1 cellular context compared by ENCODE assay signal in the genomic region with DNA sequence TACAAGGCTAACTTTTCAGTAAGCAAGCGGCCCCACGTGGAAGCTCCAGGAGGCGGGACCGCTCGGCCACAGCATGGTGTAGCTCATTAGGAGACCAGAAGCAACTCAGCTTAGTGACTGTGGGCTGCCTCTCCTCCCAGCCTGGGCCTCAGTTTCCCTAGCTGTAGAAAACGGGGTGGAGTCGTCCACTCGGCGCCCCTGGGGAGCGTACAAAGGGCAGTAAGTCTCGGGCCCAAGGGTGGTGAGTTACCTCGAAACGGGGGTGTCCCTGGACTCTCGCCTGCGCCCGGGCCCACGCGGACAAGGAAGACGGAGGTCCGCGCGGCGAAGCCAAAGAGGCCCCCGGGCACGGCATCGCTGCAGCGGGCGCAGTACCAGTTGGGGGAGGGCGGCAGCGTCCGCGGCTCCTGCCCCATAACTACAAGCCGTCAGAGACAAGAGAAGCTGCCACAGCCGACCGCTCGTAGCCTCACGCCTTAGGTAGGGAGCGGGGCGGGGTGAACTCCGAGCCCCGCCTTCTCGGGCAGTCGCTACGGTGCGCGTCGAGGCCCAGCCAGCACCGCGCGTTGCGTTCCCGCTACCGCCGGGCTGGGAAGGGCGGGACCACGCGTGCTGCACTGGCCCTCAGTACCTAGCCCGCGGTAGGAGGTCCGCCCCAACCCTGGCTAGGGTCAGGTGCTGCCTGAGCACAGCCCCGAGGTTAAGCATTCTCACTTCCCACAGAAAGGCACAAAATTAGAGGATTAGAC.
TF ChIP-seq lines count a peak whose summit lies in the region.

Gene GEMIN5, minus strand, starts transcription at position 494 of the 749 bp plus-strand sequence. Its CDS starts 78 bp downstream, at position 416.

TF ChIP-seq in HepG2, 621 proteins besides CTCF, POLR2A, EP300 and RAD21 (continued from another document and continues in another):
- TF ChIP-seq, protein P1, sequence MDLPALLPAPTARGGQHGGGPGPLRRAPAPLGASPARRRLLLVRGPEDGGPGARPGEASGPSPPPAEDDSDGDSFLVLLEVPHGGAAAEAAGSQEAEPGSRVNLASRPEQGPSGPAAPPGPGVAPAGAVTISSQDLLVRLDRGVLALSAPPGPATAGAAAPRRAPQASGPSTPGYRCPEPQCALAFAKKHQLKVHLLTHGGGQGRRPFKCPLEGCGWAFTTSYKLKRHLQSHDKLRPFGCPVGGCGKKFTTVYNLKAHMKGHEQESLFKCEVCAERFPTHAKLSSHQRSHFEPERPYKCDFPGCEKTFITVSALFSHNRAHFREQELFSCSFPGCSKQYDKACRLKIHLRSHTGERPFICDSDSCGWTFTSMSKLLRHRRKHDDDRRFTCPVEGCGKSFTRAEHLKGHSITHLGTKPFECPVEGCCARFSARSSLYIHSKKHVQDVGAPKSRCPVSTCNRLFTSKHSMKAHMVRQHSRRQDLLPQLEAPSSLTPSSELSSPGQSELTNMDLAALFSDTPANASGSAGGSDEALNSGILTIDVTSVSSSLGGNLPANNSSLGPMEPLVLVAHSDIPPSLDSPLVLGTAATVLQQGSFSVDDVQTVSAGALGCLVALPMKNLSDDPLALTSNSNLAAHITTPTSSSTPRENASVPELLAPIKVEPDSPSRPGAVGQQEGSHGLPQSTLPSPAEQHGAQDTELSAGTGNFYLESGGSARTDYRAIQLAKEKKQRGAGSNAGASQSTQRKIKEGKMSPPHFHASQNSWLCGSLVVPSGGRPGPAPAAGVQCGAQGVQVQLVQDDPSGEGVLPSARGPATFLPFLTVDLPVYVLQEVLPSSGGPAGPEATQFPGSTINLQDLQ (CRISPR knock-in tag; IDR thresholded peaks at IDR 0.05): peak; percentile 89; the same call in 1 of the 2 replicates
- no peak for TF ChIP-seq ZNF780A (CRISPR knock-in tag; IDR thresholded peaks at IDR 0.05)
- TF ChIP-seq NBN (conservative IDR thresholded peaks at IDR 0.05): no peak
- TF ChIP-seq RARA (CRISPR knock-in tag; IDR thresholded peaks at IDR 0.05): peak; percentile 60; the same call in 1 of the 2 replicates
- no peak for TF ChIP-seq FIP1L1 (IDR thresholded peaks at IDR 0.05; ENCODE audit: borderline replicate concordance, insufficient read depth, low read depth, low read length)
- TF ChIP-seq, protein P2, sequence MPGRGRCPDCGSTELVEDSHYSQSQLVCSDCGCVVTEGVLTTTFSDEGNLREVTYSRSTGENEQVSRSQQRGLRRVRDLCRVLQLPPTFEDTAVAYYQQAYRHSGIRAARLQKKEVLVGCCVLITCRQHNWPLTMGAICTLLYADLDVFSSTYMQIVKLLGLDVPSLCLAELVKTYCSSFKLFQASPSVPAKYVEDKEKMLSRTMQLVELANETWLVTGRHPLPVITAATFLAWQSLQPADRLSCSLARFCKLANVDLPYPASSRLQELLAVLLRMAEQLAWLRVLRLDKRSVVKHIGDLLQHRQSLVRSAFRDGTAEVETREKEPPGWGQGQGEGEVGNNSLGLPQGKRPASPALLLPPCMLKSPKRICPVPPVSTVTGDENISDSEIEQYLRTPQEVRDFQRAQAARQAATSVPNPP (CRISPR knock-in tag; IDR thresholded peaks at IDR 0.05): no peak
- TF ChIP-seq, protein P3, sequence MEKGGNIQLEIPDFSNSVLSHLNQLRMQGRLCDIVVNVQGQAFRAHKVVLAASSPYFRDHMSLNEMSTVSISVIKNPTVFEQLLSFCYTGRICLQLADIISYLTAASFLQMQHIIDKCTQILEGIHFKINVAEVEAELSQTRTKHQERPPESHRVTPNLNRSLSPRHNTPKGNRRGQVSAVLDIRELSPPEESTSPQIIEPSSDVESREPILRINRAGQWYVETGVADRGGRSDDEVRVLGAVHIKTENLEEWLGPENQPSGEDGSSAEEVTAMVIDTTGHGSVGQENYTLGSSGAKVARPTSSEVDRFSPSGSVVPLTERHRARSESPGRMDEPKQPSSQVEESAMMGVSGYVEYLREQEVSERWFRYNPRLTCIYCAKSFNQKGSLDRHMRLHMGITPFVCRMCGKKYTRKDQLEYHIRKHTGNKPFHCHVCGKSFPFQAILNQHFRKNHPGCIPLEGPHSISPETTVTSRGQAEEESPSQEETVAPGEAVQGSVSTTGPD (CRISPR knock-in tag; IDR thresholded peaks at IDR 0.05): no peak
- no peak for TF ChIP-seq ZNF766 (CRISPR knock-in tag; IDR thresholded peaks at IDR 0.05; ENCODE audit: borderline replicate concordance)
- TF ChIP-seq, protein P4, sequence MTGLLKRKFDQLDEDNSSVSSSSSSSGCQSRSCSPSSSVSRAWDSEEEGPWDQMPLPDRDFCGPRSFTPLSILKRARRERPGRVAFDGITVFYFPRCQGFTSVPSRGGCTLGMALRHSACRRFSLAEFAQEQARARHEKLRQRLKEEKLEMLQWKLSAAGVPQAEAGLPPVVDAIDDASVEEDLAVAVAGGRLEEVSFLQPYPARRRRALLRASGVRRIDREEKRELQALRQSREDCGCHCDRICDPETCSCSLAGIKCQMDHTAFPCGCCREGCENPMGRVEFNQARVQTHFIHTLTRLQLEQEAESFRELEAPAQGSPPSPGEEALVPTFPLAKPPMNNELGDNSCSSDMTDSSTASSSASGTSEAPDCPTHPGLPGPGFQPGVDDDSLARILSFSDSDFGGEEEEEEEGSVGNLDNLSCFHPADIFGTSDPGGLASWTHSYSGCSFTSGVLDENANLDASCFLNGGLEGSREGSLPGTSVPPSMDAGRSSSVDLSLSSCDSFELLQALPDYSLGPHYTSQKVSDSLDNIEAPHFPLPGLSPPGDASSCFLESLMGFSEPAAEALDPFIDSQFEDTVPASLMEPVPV (CRISPR knock-in tag; IDR thresholded peaks at IDR 0.05): peak; percentile 49; the same call in 1 of the 2 replicates
- no peak for TF ChIP-seq SIN3A (IDR thresholded peaks at IDR 0.05; ENCODE audit: borderline replicate concordance, low read depth, low read length)
- TF ChIP-seq PCBP2 (optimal IDR thresholded peaks at IDR 0.05; ENCODE audit: low read depth, low read length, poor library complexity, severe bottlenecking): no peak
- TF ChIP-seq E2F5 (CRISPR knock-in tag; conservative IDR thresholded peaks at IDR 0.05): peak; percentile 82
- TF ChIP-seq PAF1 (CRISPR knock-in tag; IDR thresholded peaks at IDR 0.05): no peak
- TF ChIP-seq, protein P5, sequence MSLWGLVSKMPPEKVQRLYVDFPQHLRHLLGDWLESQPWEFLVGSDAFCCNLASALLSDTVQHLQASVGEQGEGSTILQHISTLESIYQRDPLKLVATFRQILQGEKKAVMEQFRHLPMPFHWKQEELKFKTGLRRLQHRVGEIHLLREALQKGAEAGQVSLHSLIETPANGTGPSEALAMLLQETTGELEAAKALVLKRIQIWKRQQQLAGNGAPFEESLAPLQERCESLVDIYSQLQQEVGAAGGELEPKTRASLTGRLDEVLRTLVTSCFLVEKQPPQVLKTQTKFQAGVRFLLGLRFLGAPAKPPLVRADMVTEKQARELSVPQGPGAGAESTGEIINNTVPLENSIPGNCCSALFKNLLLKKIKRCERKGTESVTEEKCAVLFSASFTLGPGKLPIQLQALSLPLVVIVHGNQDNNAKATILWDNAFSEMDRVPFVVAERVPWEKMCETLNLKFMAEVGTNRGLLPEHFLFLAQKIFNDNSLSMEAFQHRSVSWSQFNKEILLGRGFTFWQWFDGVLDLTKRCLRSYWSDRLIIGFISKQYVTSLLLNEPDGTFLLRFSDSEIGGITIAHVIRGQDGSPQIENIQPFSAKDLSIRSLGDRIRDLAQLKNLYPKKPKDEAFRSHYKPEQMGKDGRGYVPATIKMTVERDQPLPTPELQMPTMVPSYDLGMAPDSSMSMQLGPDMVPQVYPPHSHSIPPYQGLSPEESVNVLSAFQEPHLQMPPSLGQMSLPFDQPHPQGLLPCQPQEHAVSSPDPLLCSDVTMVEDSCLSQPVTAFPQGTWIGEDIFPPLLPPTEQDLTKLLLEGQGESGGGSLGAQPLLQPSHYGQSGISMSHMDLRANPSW (CRISPR knock-in tag; IDR thresholded peaks at IDR 0.05; ENCODE audit: borderline replicate concordance): no peak
- TF ChIP-seq, protein P6, sequence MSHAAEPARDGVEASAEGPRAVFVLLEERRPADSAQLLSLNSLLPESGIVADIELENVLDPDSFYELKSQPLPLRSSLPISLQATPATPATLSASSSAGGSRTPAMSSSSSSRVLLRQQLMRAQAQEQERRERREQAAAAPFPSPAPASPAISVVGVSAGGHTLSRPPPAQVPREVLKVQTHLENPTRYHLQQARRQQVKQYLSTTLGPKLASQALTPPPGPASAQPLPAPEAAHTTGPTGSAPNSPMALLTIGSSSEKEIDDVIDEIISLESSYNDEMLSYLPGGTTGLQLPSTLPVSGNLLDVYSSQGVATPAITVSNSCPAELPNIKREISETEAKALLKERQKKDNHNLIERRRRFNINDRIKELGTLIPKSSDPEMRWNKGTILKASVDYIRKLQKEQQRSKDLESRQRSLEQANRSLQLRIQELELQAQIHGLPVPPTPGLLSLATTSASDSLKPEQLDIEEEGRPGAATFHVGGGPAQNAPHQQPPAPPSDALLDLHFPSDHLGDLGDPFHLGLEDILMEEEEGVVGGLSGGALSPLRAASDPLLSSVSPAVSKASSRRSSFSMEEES (CRISPR knock-in tag; IDR thresholded peaks at IDR 0.05): 0 out of 2 replicates have a peak, but pooled peaks have one; percentile 41
- peak; percentile 93; the same call in 1 of the 2 replicates for TF ChIP-seq ZFP82 (CRISPR knock-in tag; IDR thresholded peaks at IDR 0.05; ENCODE audit: borderline replicate concordance)
- no peak for TF ChIP-seq SRSF4 (IDR thresholded peaks at IDR 0.05; ENCODE audit: low read depth, low read length, poor library complexity, severe bottlenecking)
- peak; percentile 32; the same call in 1 of the 2 replicates for TF ChIP-seq NR0B2 (CRISPR knock-in tag; IDR thresholded peaks at IDR 0.05)
- TF ChIP-seq ZKSCAN1 (IDR thresholded peaks at IDR 0.05; ENCODE audit: low read length): no peak
- TF ChIP-seq BCL6 (CRISPR knock-in tag; IDR thresholded peaks at IDR 0.05): peak; percentile 10; the same call in 1 of the 2 replicates
- no peak for TF ChIP-seq CAMTA2 (CRISPR knock-in tag; IDR thresholded peaks at IDR 0.05; ENCODE audit: borderline replicate concordance)
- peak; percentile 93 for TF ChIP-seq ZNF350 (CRISPR knock-in tag; IDR thresholded peaks at IDR 0.05; ENCODE audit: borderline replicate concordance, low read depth)
- TF ChIP-seq RFXAP (CRISPR knock-in tag; IDR thresholded peaks at IDR 0.05; ENCODE audit: borderline replicate concordance): peak; percentile 89
- TF ChIP-seq ELF4 (CRISPR knock-in tag; IDR thresholded peaks at IDR 0.05; ENCODE audit: borderline replicate concordance): no peak
- TF ChIP-seq, protein P7, sequence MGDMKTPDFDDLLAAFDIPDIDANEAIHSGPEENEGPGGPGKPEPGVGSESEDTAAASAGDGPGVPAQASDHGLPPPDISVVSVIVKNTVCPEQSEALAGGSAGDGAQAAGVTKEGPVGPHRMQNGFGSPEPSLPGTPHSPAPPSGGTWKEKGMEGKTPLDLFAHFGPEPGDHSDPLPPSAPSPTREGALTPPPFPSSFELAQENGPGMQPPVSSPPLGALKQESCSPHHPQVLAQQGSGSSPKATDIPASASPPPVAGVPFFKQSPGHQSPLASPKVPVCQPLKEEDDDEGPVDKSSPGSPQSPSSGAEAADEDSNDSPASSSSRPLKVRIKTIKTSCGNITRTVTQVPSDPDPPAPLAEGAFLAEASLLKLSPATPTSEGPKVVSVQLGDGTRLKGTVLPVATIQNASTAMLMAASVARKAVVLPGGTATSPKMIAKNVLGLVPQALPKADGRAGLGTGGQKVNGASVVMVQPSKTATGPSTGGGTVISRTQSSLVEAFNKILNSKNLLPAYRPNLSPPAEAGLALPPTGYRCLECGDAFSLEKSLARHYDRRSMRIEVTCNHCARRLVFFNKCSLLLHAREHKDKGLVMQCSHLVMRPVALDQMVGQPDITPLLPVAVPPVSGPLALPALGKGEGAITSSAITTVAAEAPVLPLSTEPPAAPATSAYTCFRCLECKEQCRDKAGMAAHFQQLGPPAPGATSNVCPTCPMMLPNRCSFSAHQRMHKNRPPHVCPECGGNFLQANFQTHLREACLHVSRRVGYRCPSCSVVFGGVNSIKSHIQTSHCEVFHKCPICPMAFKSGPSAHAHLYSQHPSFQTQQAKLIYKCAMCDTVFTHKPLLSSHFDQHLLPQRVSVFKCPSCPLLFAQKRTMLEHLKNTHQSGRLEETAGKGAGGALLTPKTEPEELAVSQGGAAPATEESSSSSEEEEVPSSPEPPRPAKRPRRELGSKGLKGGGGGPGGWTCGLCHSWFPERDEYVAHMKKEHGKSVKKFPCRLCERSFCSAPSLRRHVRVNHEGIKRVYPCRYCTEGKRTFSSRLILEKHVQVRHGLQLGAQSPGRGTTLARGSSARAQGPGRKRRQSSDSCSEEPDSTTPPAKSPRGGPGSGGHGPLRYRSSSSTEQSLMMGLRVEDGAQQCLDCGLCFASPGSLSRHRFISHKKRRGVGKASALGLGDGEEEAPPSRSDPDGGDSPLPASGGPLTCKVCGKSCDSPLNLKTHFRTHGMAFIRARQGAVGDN (CRISPR knock-in tag; IDR thresholded peaks at IDR 0.05): peak; percentile 97
- TF ChIP-seq ZKSCAN5 (CRISPR knock-in tag; IDR thresholded peaks at IDR 0.05): no peak
- peak; percentile 93 for TF ChIP-seq GATAD1 (CRISPR knock-in tag; IDR thresholded peaks at IDR 0.05)
- TF ChIP-seq MYPOP (CRISPR knock-in tag; IDR thresholded peaks at IDR 0.05): peak; percentile 93
- TF ChIP-seq ARID2 (CRISPR knock-in tag; IDR thresholded peaks at IDR 0.05; ENCODE audit: borderline replicate concordance): no peak
- no peak for TF ChIP-seq ZNF841 (CRISPR knock-in tag; IDR thresholded peaks at IDR 0.05; ENCODE audit: borderline replicate concordance)
- no peak for TF ChIP-seq ZFAT (CRISPR knock-in tag; conservative IDR thresholded peaks at IDR 0.05)
- no peak for TF ChIP-seq ZNF441 (CRISPR knock-in tag; IDR thresholded peaks at IDR 0.05; ENCODE audit: borderline replicate concordance)
- TF ChIP-seq, protein P8, sequence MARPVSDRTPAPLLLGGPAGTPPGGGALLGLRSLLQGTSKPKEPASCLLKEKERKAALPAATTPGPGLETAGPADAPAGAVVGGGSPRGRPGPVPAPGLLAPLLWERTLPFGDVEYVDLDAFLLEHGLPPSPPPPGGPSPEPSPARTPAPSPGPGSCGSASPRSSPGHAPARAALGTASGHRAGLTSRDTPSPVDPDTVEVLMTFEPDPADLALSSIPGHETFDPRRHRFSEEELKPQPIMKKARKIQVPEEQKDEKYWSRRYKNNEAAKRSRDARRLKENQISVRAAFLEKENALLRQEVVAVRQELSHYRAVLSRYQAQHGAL (CRISPR knock-in tag; IDR thresholded peaks at IDR 0.05; ENCODE audit: not compliant biosample characterization): no peak
- no peak for TF ChIP-seq MATR3 (CRISPR knock-in tag; IDR thresholded peaks at IDR 0.05)
- TF ChIP-seq ZNF546 (CRISPR knock-in tag; conservative IDR thresholded peaks at IDR 0.05): no peak
